Comparison of ENCODE assay signal across 21 cellular contexts in genomic region chr1:109164538-109164937, GRCh38. TPM values are rescaled to one million over a fixed set of nuclear protein-coding genes. Genes with fewer than 3 reads are reported as not detected.
DNase-seq lines count a peak whose midpoint lies in the region; ATAC-seq, FAIRE-seq and TF ChIP-seq lines count a peak whose summit lies in the region.
"Had no signal": no experiment of that assay in that cellular context is flagged by ENCODE, and none has a peak within 500 bp of the region (broad histone marks: within the 10 kb centered on the region; RNA-seq: fewer than 3 reads in every experiment).

No MANE protein-coding gene starts in this region.

- WGBS in IMR-90 (ENCODE audit: extremely low coverage in 2 of 2, insufficient read length in 1 of 2), 2 experiments = 100% methylated on average over 2 of the region's 8 CpGs; no CpG with 5 or more reads in 1 of the 2 experiments
- WGBS in H1 (ENCODE audit: extremely low coverage in 1 of 2, insufficient coverage in 1 of 2, insufficient read length in 1 of 2, insufficient replicate concordance in 2 of 2, low coverage in 1 of 2, low lambda C conversion rate in 2 of 2, missing lambda C conversion rate in 1 of 2), 2 experiments = 98% methylated on average over 5 of the region's 8 CpGs; no CpG with 5 or more reads in 1 of the 2 experiments
- no CpG with 5 or more reads among the region's 8 CpGs for WGBS in neuronal stem cell (ENCODE audit: extremely low coverage in 2 of 2, insufficient read length in 2 of 2, insufficient replicate concordance in 1 of 2), 2 donors

- H3K36me3 ChIP-seq in IMR-90 (ENCODE audit: control insufficient read depth, insufficient read depth, low read length) = no peaks in the 10 kb centered on the region
- H3K36me3 ChIP-seq in H1 (ENCODE audit: control insufficient read depth in 2 of 4, insufficient read depth in 4 of 4, low read length in 3 of 4) = no peaks in the 10 kb centered on the region
- H3K36me3 ChIP-seq in neuronal stem cell (replicated peaks in 1 of 2; ENCODE audit: control insufficient read depth in 2 of 2, insufficient read depth in 2 of 2, low read length in 2 of 2) = no peaks in the 10 kb centered on the region
- H3K36me3 ChIP-seq: HAP-1 had no signal

- no peaks in the 10 kb centered on the region for H3K79me2 ChIP-seq in H1 (ENCODE audit: control insufficient read depth in 1 of 2, insufficient read depth in 2 of 2, low read length in 2 of 2)

- in situ Hi-C loops in IMR-90 (cut with MboI; ENCODE audit: low sequenced_read_pairs) = no loop called here

- H2BK20ac ChIP-seq in IMR-90 (ENCODE audit: low read depth, low read length) = no peak overlapping the region
- no peak overlapping the region for H2BK20ac ChIP-seq in H1 (ENCODE audit: low read length)

- TF ChIP-seq RAD21 in IMR-90 (IDR thresholded peaks at IDR 0.05; ENCODE audit: low read length) = no peak
- TF ChIP-seq RAD21 in H1 (IDR thresholded peaks at IDR 0.05 in 1 of 2, conservative IDR thresholded peaks at IDR 0.05 in 1 of 2; ENCODE audit: low read depth in 2 of 2, low read length in 2 of 2) = no peak

- peaks cover 8% of the 10 kb centered on the region for H3K9me1 ChIP-seq in IMR-90 (ENCODE audit: insufficient read depth, low read length)

- H4K91ac ChIP-seq in IMR-90 (ENCODE audit: insufficient read depth, low read depth, low read length) = no peak overlapping the region; the same call in 1 of the 2 replicates
- H4K91ac ChIP-seq in H1 (replicated peaks; ENCODE audit: insufficient read length, low read length) = no peak overlapping the region
- peak overlapping the region; percentile 34 for H4K91ac ChIP-seq in neuronal stem cell (ENCODE audit: low read depth, low read length, poor library complexity)

- FAIRE-seq in H1 (lab: Jason Lieb, UNC) = no peak
- FAIRE-seq: D721Med, G401.6, GM12891, GM19239 had no signal

- H3K79me1 ChIP-seq in IMR-90 (ENCODE audit: low read depth in 1 of 2, low read length in 2 of 2) (no peaks in the 10 kb centered on the region), H1 (ENCODE audit: low read depth, low read length) (no peaks in the 10 kb centered on the region), neuronal stem cell (ENCODE audit: low read depth, low read length) (no peaks in the 10 kb centered on the region)

- peak overlapping the region; percentile 48 for H2AK5ac ChIP-seq in IMR-90 (ENCODE audit: low read depth, low read length)
- H2AK5ac ChIP-seq in H1 (ENCODE audit: low read depth, low read length) = no peak overlapping the region
- peak overlapping the region; percentile 90 for H2AK5ac ChIP-seq in neuronal stem cell (ENCODE audit: low read depth, low read length)

- TF ChIP-seq EP300 in H1 (IDR thresholded peaks at IDR 0.05; ENCODE audit: borderline replicate concordance in 1 of 2, low read depth in 2 of 2, low read length in 2 of 2) = no peak

- H4K8ac ChIP-seq in IMR-90 (ENCODE audit: low read depth in 2 of 2, low read length in 2 of 2) (peak overlapping the region in 1 of 2 experiments; percentile 16; a peak in 1 of 4 replicates), H1 (ENCODE audit: extremely low read depth, insufficient read depth, low read length) (no peak overlapping the region), neuronal stem cell (ENCODE audit: low read depth, low read length) (no peak overlapping the region)

- H2BK5ac ChIP-seq in IMR-90 (ENCODE audit: low read depth, low read length, poor library complexity, severe bottlenecking) (peak overlapping the region; percentile 29), H1 (ENCODE audit: low read depth, low read length) (0 out of 2 replicates have a peak overlapping the region, but pooled peaks have one; percentile 30), neuronal stem cell (ENCODE audit: low read length) (no peak overlapping the region)

- H3K4me1 ChIP-seq in IMR-90 (ENCODE audit: control insufficient read depth, insufficient read depth, low read length) (peaks cover 11% of the 10 kb centered on the region), H1 (replicated peaks in 1 of 4; ENCODE audit: control insufficient read depth in 3 of 4, insufficient read depth in 4 of 4, low read length in 3 of 4) (peaks cover 0 to 4% (median 1%) of the 10 kb centered on the region in 4 experiments; a peak in 4 of 7 replicates), neuronal stem cell (ENCODE audit: control insufficient read depth in 2 of 2, insufficient read depth in 1 of 2, low read depth in 1 of 2, low read length in 2 of 2) (peaks cover 6 to 26% of the 10 kb centered on the region in 2 donors)

- H3K4me3 ChIP-seq in IMR-90 (ENCODE audit: insufficient read depth, low read depth, low read length) (no peak overlapping the region), H1 (ENCODE audit: extremely low read depth in 1 of 4, insufficient read depth in 2 of 4, low read depth in 3 of 4, low read length in 4 of 4) (no peak overlapping the region), neuronal stem cell (ENCODE audit: low read length in 2 of 2) (no peak overlapping the region)
- H3K4me3 ChIP-seq: HAP-1 had no signal

- intact Hi-C loops in IMR-90 (cut with micrococcal nuclease) = no loop called here
- intact Hi-C loops in activated CD4-positive, alpha-beta T cell treated with anti-CD3 and anti-CD28 coated beads for 36 hours (cut with DNase I, micrococcal nuclease) = loop anchor here in 1 of 2 experiments (5.0 kb wide), 1 partner anchor 52 kb away; the partner anchor contains the start of gene ELAPOR1

- H3K27me3 ChIP-seq in IMR-90 (ENCODE audit: control insufficient read depth, insufficient read depth, low read length) (no peaks in the 10 kb centered on the region), H1 (replicated peaks in 1 of 4; ENCODE audit: control insufficient read depth in 3 of 4, extremely low read depth in 1 of 4, insufficient read depth in 3 of 4, low read length in 3 of 4) (no peaks in the 10 kb centered on the region), neuronal stem cell (ENCODE audit: control insufficient read depth in 3 of 3, insufficient read depth in 3 of 3, low read depth in 1 of 3, low read length in 3 of 3) (no peaks in the 10 kb centered on the region)

- no peak overlapping the region for H3K4me3 Mint-ChIP-seq in stimulated activated naive B cell treated with anti-CD40 and anti-IgM and Interleukin-4, amounts not matched to agents 10 μg/mL and 1 μg/mL and 100 μg/mL, for 72 hours
- H3K4me3 Mint-ChIP-seq in activated CD4-positive, alpha-beta T cell treated with anti-CD3 and anti-CD28 coated beads for 36 hours = no peak overlapping the region
- no peak overlapping the region for H3K4me3 Mint-ChIP-seq in endothelial cell (ENCODE audit: unreplicated experiment)
- H3K4me3 Mint-ChIP-seq: B cell; CD8-positive, alpha-beta T cell had no signal

- H3K9ac ChIP-seq in IMR-90 (ENCODE audit: low read depth, low read length) (no peak overlapping the region), H1 (replicated peaks in 1 of 4; ENCODE audit: extremely low read depth in 1 of 4, low read depth in 3 of 4, low read length in 3 of 4) (no peak overlapping the region), neuronal stem cell (ENCODE audit: low read depth, low read length, poor library complexity) (peak overlapping the region; percentile 78)

- no peak overlapping the region for H3K14ac ChIP-seq in IMR-90 (replicated peaks; ENCODE audit: low read depth, low read length)
- no peak overlapping the region for H3K14ac ChIP-seq in H1 (ENCODE audit: insufficient read length)
- H3K14ac ChIP-seq in neuronal stem cell (ENCODE audit: low read length) = no peak overlapping the region

- H3K56ac ChIP-seq in IMR-90 (ENCODE audit: extremely low read depth, insufficient read depth, low read length) = no peak overlapping the region
- H3K56ac ChIP-seq in H1 (replicated peaks; ENCODE audit: insufficient read length, low read depth, low read length) = no peak overlapping the region

- H4K5ac ChIP-seq in IMR-90 (ENCODE audit: low read depth, low read length) (no peak overlapping the region), H1 (ENCODE audit: insufficient read length, low read depth, low read length) (no peak overlapping the region)

- peaks cover 8 to 10% of the 10 kb centered on the region in 2 donors for H3K4me1 Mint-ChIP-seq in stimulated activated naive B cell treated with anti-CD40 and anti-IgM and Interleukin-4, amounts not matched to agents 10 μg/mL and 1 μg/mL and 100 μg/mL, for 72 hours
- H3K4me1 Mint-ChIP-seq in activated CD4-positive, alpha-beta T cell treated with anti-CD3 and anti-CD28 coated beads for 36 hours = peaks cover 23% of the 10 kb centered on the region
- H3K4me1 Mint-ChIP-seq in endothelial cell (ENCODE audit: unreplicated experiment) = peaks cover 21% of the 10 kb centered on the region

- CTCF ChIA-PET in IMR-90 (lab: Yijun Ruan, JAX) = no interaction called here
- CTCF ChIA-PET in H1 (lab: Charles Lee; ENCODE audit: partially characterized antibody) = interaction anchor here (0.7 to 2.0 kb wide), 5 partner anchors 13 to 75 kb away, joined by 3 to 6 read pairs (median 3); no protein-coding TSS in a partner anchor
- CTCF ChIA-PET in activated CD4-positive, alpha-beta T cell treated with anti-CD3 and anti-CD28 coated beads for 36 hours (lab: Charles Lee) = no interaction called here

- H3K9me3 ChIP-seq in IMR-90 (ENCODE audit: control insufficient read depth, insufficient read depth, low read length) (no peaks in the 10 kb centered on the region), H1 (ENCODE audit: insufficient read depth in 2 of 2, low read depth in 1 of 2, low read length in 1 of 2) (no peaks in the 10 kb centered on the region), neuronal stem cell (replicated peaks in 1 of 2; ENCODE audit: control insufficient read depth in 2 of 2, insufficient read depth in 1 of 2, low read depth in 1 of 2, low read length in 2 of 2) (no peaks in the 10 kb centered on the region)
- H3K9me3 ChIP-seq: HAP-1 had no signal

- POLR2A ChIA-PET in IMR-90 (lab: Charles Lee; ENCODE audit: unreplicated experiment) = no interaction called here
- POLR2A ChIA-PET in H1 (lab: Charles Lee; ENCODE audit: partially characterized antibody) = interaction anchor here (1.2 to 1.3 kb wide), 2 partner anchors 9 to 15 kb away, joined by 3 to 4 read pairs; no protein-coding TSS in a partner anchor
- POLR2A ChIA-PET in activated CD4-positive, alpha-beta T cell treated with anti-CD3 and anti-CD28 coated beads for 36 hours (lab: Charles Lee) = no interaction called here

- no peak overlapping the region for H3K4me2 ChIP-seq in IMR-90 (ENCODE audit: low read depth, low read length)
- no peak overlapping the region for H3K4me2 ChIP-seq in H1 (ENCODE audit: insufficient read depth in 1 of 2, low read depth in 2 of 2, low read length in 2 of 2)
- no peak overlapping the region for H3K4me2 ChIP-seq in neuronal stem cell (ENCODE audit: insufficient read depth, low read length, poor library complexity, severe bottlenecking)

- peak overlapping the region; percentile 49; the same call in 1 of the 2 replicates for H3K4ac ChIP-seq in IMR-90 (ENCODE audit: low read depth, low read length)
- peak overlapping the region; percentile 29 for H3K4ac ChIP-seq in H1 (replicated peaks; ENCODE audit: insufficient read length, low read depth, low read length)
- H3K4ac ChIP-seq in neuronal stem cell (ENCODE audit: low read length) = no peak overlapping the region

- no peak overlapping the region for H2AK9ac ChIP-seq in IMR-90 (replicated peaks; ENCODE audit: low read depth, low read length, poor library complexity)

- H2BK120ac ChIP-seq in IMR-90 (ENCODE audit: low read depth, low read length) (0 out of 2 replicates have a peak overlapping the region, but pooled peaks have one; percentile 5), H1 (replicated peaks; ENCODE audit: low read depth, low read length) (no peak overlapping the region), neuronal stem cell (ENCODE audit: low read depth, low read length) (peak overlapping the region; percentile 73)

- TF ChIP-seq POLR2A in IMR-90 (IDR thresholded peaks at IDR 0.05; ENCODE audit: low read depth, low read length) (no peak), H1 (IDR thresholded peaks at IDR 0.05; ENCODE audit: control extremely low read depth in 1 of 2, low read depth in 2 of 2, low read length in 2 of 2) (no peak)

- no peak overlapping the region for H3K18ac ChIP-seq in IMR-90 (ENCODE audit: low read depth, low read length)
- H3K18ac ChIP-seq in H1 (ENCODE audit: extremely low read depth, low read length) = no peak overlapping the region
- H3K18ac ChIP-seq in neuronal stem cell (ENCODE audit: low read length) = peak overlapping the region; percentile 52

- no peaks in the 10 kb centered on the region for H3K23me2 ChIP-seq in H1 (ENCODE audit: low read depth, low read length)

- H2AFZ ChIP-seq in IMR-90 (replicated peaks; ENCODE audit: low read length, poor library complexity) (peak overlapping the region; percentile 58), H1 (ENCODE audit: low read length) (no peak overlapping the region), neuronal stem cell (ENCODE audit: low read length) (peak overlapping the region; percentile 6)

- H4K20me1 ChIP-seq in IMR-90 (ENCODE audit: insufficient read depth, low read length) (0 out of 2 replicates have a peak, but pooled peaks cover 5% of the 10 kb centered on the region), H1 (replicated peaks in 1 of 2; ENCODE audit: control insufficient read depth in 1 of 2, insufficient read depth in 2 of 2, low read length in 2 of 2) (no peaks in the 10 kb centered on the region)

- no peak for DNase-seq in IMR-90
- no peak for DNase-seq in H1 (ENCODE audit: low read depth in 1 of 2, low spot score in 2 of 2)
- no peak for DNase-seq in neuronal stem cell (ENCODE audit: low spot score)
- no peak for DNase-seq in stimulated activated naive B cell treated with anti-CD40 and anti-IgM and Interleukin-4, amounts not matched to agents 10 μg/mL and 1 μg/mL and 100 μg/mL, for 72 hours
- DNase-seq in activated effector memory CD4-positive, alpha-beta T cell treated with Interleukin-2 at 50 U/mL for 16 hours = no peak
- no peak for DNase-seq in activated CD4-positive, alpha-beta T cell treated with anti-CD3 and anti-CD28 coated beads for 36 hours
- DNase-seq in endothelial cell (ENCODE audit: low spot score) = no peak
- DNase-seq: ACHN; CD8-positive, alpha-beta T cell; COR-L47; DMS153; DMS79 treated with DMSO at 0.1 percent for 48 hours; GOT3 had no signal

- no peak for TF ChIP-seq CTCF in IMR-90 (conservative IDR thresholded peaks at IDR 0.05; ENCODE audit: low read depth, low read length)
- no peak for TF ChIP-seq CTCF in H1 (IDR thresholded peaks at IDR 0.05; ENCODE audit: control extremely low read depth in 1 of 3, insufficient read depth in 1 of 3, low read depth in 1 of 3, low read length in 3 of 3)
- TF ChIP-seq CTCF in endothelial cell (IDR thresholded peaks at IDR 0.05; ENCODE audit: unreplicated experiment) = no peak

- no peaks in the 10 kb centered on the region for H3K36me3 Mint-ChIP-seq in stimulated activated naive B cell treated with anti-CD40 and anti-IgM and Interleukin-4, amounts not matched to agents 10 μg/mL and 1 μg/mL and 100 μg/mL, for 72 hours
- peaks cover 2% of the 10 kb centered on the region for H3K36me3 Mint-ChIP-seq in activated CD4-positive, alpha-beta T cell treated with anti-CD3 and anti-CD28 coated beads for 36 hours (ENCODE audit: low read depth)
- H3K36me3 Mint-ChIP-seq in endothelial cell (ENCODE audit: low read depth, unreplicated experiment) = no peaks in the 10 kb centered on the region

- dilution Hi-C loops in IMR-90 (cut with HindIII; ENCODE audit: low sequenced_read_pairs, unreplicated experiment) = no loop called here

- no peak overlapping the region for H3K23ac ChIP-seq in IMR-90 (ENCODE audit: low read depth, low read length)
- H3K23ac ChIP-seq in H1 (ENCODE audit: insufficient read length) = no peak overlapping the region
- peak overlapping the region; percentile 50 for H3K23ac ChIP-seq in neuronal stem cell (ENCODE audit: low read depth, low read length, poor library complexity)

- H3K27me3 Mint-ChIP-seq in stimulated activated naive B cell treated with anti-CD40 and anti-IgM and Interleukin-4, amounts not matched to agents 10 μg/mL and 1 μg/mL and 100 μg/mL, for 72 hours = peaks cover 16 to 17% of the 10 kb centered on the region in 2 donors
- no peaks in the 10 kb centered on the region for H3K27me3 Mint-ChIP-seq in activated CD4-positive, alpha-beta T cell treated with anti-CD3 and anti-CD28 coated beads for 36 hours
- H3K27me3 Mint-ChIP-seq in endothelial cell (ENCODE audit: unreplicated experiment) = peaks cover 1% of the 10 kb centered on the region

- H2BK12ac ChIP-seq in H1 (ENCODE audit: low read depth, low read length) = no peak overlapping the region
- no peak overlapping the region for H2BK12ac ChIP-seq in neuronal stem cell (ENCODE audit: low read length)

- H2BK15ac ChIP-seq in IMR-90 (ENCODE audit: low read depth, low read length) = no peak overlapping the region
- H2BK15ac ChIP-seq in H1 (ENCODE audit: low read length) = no peak overlapping the region
- H2BK15ac ChIP-seq in neuronal stem cell (ENCODE audit: low read length) = peak overlapping the region; percentile 26

- no TSS peak for BruUV-seq in IMR-90 (replicated peaks; lab: Mats Ljungman, UMichigan)

- H3K27ac ChIP-seq in IMR-90 (ENCODE audit: insufficient read depth, low read length) = no peak overlapping the region
- H3K27ac ChIP-seq in H1 (ENCODE audit: low read depth, low read length) = no peak overlapping the region
- H3K27ac ChIP-seq in neuronal stem cell (replicated peaks; ENCODE audit: low read length) = no peak overlapping the region
- H3K27ac ChIP-seq: C4-2B, HL-60 had no signal

- H3K27ac Mint-ChIP-seq in stimulated activated naive B cell treated with anti-CD40 and anti-IgM and Interleukin-4, amounts not matched to agents 10 μg/mL and 1 μg/mL and 100 μg/mL, for 72 hours = peak overlapping the region; percentile 10
- no peak overlapping the region for H3K27ac Mint-ChIP-seq in activated CD4-positive, alpha-beta T cell treated with anti-CD3 and anti-CD28 coated beads for 36 hours
- no peak overlapping the region for H3K27ac Mint-ChIP-seq in endothelial cell (ENCODE audit: unreplicated experiment)
- H3K27ac Mint-ChIP-seq: B cell; CD8-positive, alpha-beta T cell had no signal

- no peaks in the 10 kb centered on the region for H3K9me3 Mint-ChIP-seq in stimulated activated naive B cell treated with anti-CD40 and anti-IgM and Interleukin-4, amounts not matched to agents 10 μg/mL and 1 μg/mL and 100 μg/mL, for 72 hours
- no peaks in the 10 kb centered on the region for H3K9me3 Mint-ChIP-seq in activated CD4-positive, alpha-beta T cell treated with anti-CD3 and anti-CD28 coated beads for 36 hours (ENCODE audit: low read depth)
- H3K9me3 Mint-ChIP-seq in endothelial cell (ENCODE audit: unreplicated experiment) = no peaks in the 10 kb centered on the region
- H3K9me3 Mint-ChIP-seq: CD8-positive, alpha-beta T cell had no signal

- ATAC-seq in IMR-90 (ENCODE audit: low read depth) = no peak
- ATAC-seq in stimulated activated naive B cell treated with anti-CD40 and anti-IgM and Interleukin-4, amounts not matched to agents 10 μg/mL and 1 μg/mL and 100 μg/mL, for 72 hours (replicated peaks) = no peak
- no peak for ATAC-seq in activated CD4-positive, alpha-beta T cell treated with anti-CD3 and anti-CD28 coated beads for 36 hours
- ATAC-seq: CD8-positive, alpha-beta T cell had no signal

RNA-seq across cellular contexts. Expression of gene SARS1, which starts 49.2 kb away (rescaled TPM):
- total RNA-seq in IMR-90 (2012; rRNA removed) (348 and 373 TPM in 2 replicates), endothelial cell (ENCODE audit: unreplicated experiment) (125 TPM)
- polyA plus RNA-seq in IMR-90 (2012; rRNA removed) (214 and 231 TPM in 2 replicates), H1 (2011; rRNA removed) (83.1 and 97.1 TPM in 2 replicates)
- 117 and 193 TPM in 2 replicates for polyA plus RNA-seq in IMR-90 (2012; cell fraction: cytosol; rRNA removed)
- polyA plus RNA-seq in IMR-90 (2012; cell fraction: nucleus; rRNA removed; ENCODE audit: low replicate concordance) = 152 and 416 TPM in 2 replicates
- 136 and 146 TPM in 2 replicates for total RNA-seq in H1 (2021; fragmentation: NEBNext Ultra II Directional; extraction: Animal tissue kit (Norgen Biotek cat#: 25700))
- 145 TPM for polyA plus RNA-seq in H1 (2011; cell fraction: cytosol; rRNA removed)
- 134 TPM for polyA plus RNA-seq in H1 (2011; cell fraction: nucleus; rRNA removed)
- polyA plus RNA-seq in H1 (2012, experiment 1 of 2) = 150 to 162 TPM (median 155 TPM) in 4 replicates
- 71.7 TPM for polyA plus RNA-seq in H1 (2012, experiment 2 of 2)
- 89.1 TPM for polyA plus RNA-seq in H1 (2013, experiment 1 of 2)
- polyA plus RNA-seq in H1 (2013, experiment 2 of 2) = 87.4 TPM
- polyA minus RNA-seq in H1 (2011; rRNA and poly(A)+ RNA removed) = 87.1 and 97.9 TPM in 2 replicates
- 50.2 TPM for polyA minus RNA-seq in H1 (2011; cell fraction: cytosol; rRNA and poly(A)+ RNA removed)
- polyA minus RNA-seq in H1 (2011; cell fraction: nucleus; rRNA and poly(A)+ RNA removed) = 67.5 TPM
- 110 TPM for polyA plus RNA-seq in neuronal stem cell (2013, experiment 1 of 2)
- 109 TPM for polyA plus RNA-seq in neuronal stem cell (2013, experiment 2 of 2)
- total RNA-seq in activated CD4-positive, alpha-beta T cell treated with anti-CD3 and anti-CD28 coated beads for 36 hours = 100 to 1,000 TPM; 224 to 240 TPM

RNA-seq across cellular contexts. Expression of gene ELAPOR1, which starts 50.6 kb away (rescaled TPM):
- total RNA-seq in IMR-90 (2012; rRNA removed) (0.28 and 0.54 TPM in 2 replicates), endothelial cell (ENCODE audit: unreplicated experiment) (0.26 TPM)
- polyA plus RNA-seq in IMR-90 (2012; rRNA removed) (1.6 and 1.7 TPM in 2 replicates), H1 (2011; rRNA removed) (2.5 and 3.1 TPM in 2 replicates)
- polyA plus RNA-seq in IMR-90 (2012; cell fraction: cytosol; rRNA removed) = 0.73 and 0.91 TPM in 2 replicates
- polyA plus RNA-seq in IMR-90 (2012; cell fraction: nucleus; rRNA removed; ENCODE audit: low replicate concordance) = 1.6 and 2.2 TPM in 2 replicates
- 1.2 TPM in 2 replicates for total RNA-seq in H1 (2021; fragmentation: NEBNext Ultra II Directional; extraction: Animal tissue kit (Norgen Biotek cat#: 25700))
- 2.5 TPM for polyA plus RNA-seq in H1 (2011; cell fraction: cytosol; rRNA removed)
- polyA plus RNA-seq in H1 (2011; cell fraction: nucleus; rRNA removed) = 4.4 TPM
- 0.62 to 1.2 TPM (median 0.89 TPM) in 4 replicates for polyA plus RNA-seq in H1 (2012, experiment 1 of 2)
- polyA plus RNA-seq in H1 (2012, experiment 2 of 2) = 0.92 TPM
- polyA plus RNA-seq in H1 (2013, experiment 1 of 2) = 1.3 TPM
- 1.0 TPM for polyA plus RNA-seq in H1 (2013, experiment 2 of 2)
- 2.1 and 4.1 TPM in 2 replicates for polyA minus RNA-seq in H1 (2011; rRNA and poly(A)+ RNA removed)
- polyA minus RNA-seq in H1 (2011; cell fraction: cytosol; rRNA and poly(A)+ RNA removed) = 1.2 TPM
- polyA minus RNA-seq in H1 (2011; cell fraction: nucleus; rRNA and poly(A)+ RNA removed) = 1.7 TPM
- 1.1 TPM for polyA plus RNA-seq in neuronal stem cell (2013, experiment 1 of 2)
- 1.2 TPM for polyA plus RNA-seq in neuronal stem cell (2013, experiment 2 of 2)
- 1 to 10 TPM; 7.1 to 8.7 TPM for total RNA-seq in activated CD4-positive, alpha-beta T cell treated with anti-CD3 and anti-CD28 coated beads for 36 hours
